ENCODE assay signal across 7 cellular contexts in genomic region chr6:39228992-39229767, GRCh38. TPM values are rescaled to one million over a fixed set of nuclear protein-coding genes. Genes with fewer than 3 reads are reported as not detected.
DNase-seq lines count a peak whose midpoint lies in the region; ATAC-seq and TF ChIP-seq lines count a peak whose summit lies in the region.

A gene with protein sequence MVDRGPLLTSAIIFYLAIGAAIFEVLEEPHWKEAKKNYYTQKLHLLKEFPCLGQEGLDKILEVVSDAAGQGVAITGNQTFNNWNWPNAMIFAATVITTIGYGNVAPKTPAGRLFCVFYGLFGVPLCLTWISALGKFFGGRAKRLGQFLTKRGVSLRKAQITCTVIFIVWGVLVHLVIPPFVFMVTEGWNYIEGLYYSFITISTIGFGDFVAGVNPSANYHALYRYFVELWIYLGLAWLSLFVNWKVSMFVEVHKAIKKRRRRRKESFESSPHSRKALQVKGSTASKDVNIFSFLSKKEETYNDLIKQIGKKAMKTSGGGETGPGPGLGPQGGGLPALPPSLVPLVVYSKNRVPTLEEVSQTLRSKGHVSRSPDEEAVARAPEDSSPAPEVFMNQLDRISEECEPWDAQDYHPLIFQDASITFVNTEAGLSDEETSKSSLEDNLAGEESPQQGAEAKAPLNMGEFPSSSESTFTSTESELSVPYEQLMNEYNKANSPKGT (minus strand): TSS chr6:39229475. CDS start chr6:39229111, 364 bp downstream.

- H3K27ac Mint-ChIP-seq in nephron = peak within 1 kb of the TSS in 2 of 3 experiments; percentile 25 to 89

- no peaks in the 10 kb centered on the region for H3K36me3 Mint-ChIP-seq in nephron (ENCODE audit: low read depth)

- ATAC-seq in GM18517 (IDR thresholded peaks at IDR 0.05; ENCODE audit: unreplicated experiment) (peak; percentile 65), HG03175 (IDR thresholded peaks at IDR 0.05; ENCODE audit: unreplicated experiment) (peak; percentile 85)
- peak; percentile 92 for ATAC-seq in stimulated activated naive CD8-positive, alpha-beta T cell treated with anti-CD3 and anti-CD28 coated beads, Interleukin-15, Interleukin-2, amounts not matched to agents 100 U/mL and 50 U/mL, for 24 hours

- H4K20me1 ChIP-seq in fibroblast of lung (ENCODE audit: control insufficient read depth, extremely low read depth, insufficient read depth, low read length) = no peaks in the 10 kb centered on the region

- no peak within 1 kb of the TSS for H2AFZ ChIP-seq in fibroblast of lung (ENCODE audit: low read length)

- H3K4me2 ChIP-seq in fibroblast of lung (ENCODE audit: extremely low read depth, insufficient read depth, low read length) = peak within 1 kb of the TSS; percentile 15

- H3K27ac ChIP-seq in fibroblast of lung (ENCODE audit: insufficient read depth, low read length) = no peak within 1 kb of the TSS

- no peaks in the 10 kb centered on the region for H3K36me3 ChIP-seq in fibroblast of lung (ENCODE audit: control insufficient read depth, insufficient read depth, low read length)

- no peaks in the 10 kb centered on the region for H3K9me3 Mint-ChIP-seq in nephron

- H3K4me3 Mint-ChIP-seq in nephron = peak within 1 kb of the TSS; percentile 77 to 87 (median 79)

- peak within 1 kb of the TSS in 2 of 4 experiments; percentile 34 to 46 for H3K4me3 ChIP-seq in fibroblast of lung (replicated peaks in 1 of 4; ENCODE audit: control extremely low read depth in 1 of 4, insufficient read depth in 1 of 4, low read depth in 3 of 4, low read length in 4 of 4)

- H3K27me3 ChIP-seq in fibroblast of lung (ENCODE audit: control insufficient read depth, insufficient read depth, low read length) = peaks cover 22% of the 10 kb centered on the region

- TF ChIP-seq CTCF in fibroblast of lung (conservative IDR thresholded peaks at IDR 0.05 in 1 of 2, IDR thresholded peaks at IDR 0.05 in 1 of 2; ENCODE audit: low read depth in 1 of 2, low read length in 2 of 2) (peak; percentile 18 to 42), nephron (IDR thresholded peaks at IDR 0.05; ENCODE audit: unreplicated experiment in 3 of 3) (peak; percentile 69 to 81 (median 78))

- no peaks in the 10 kb centered on the region for H3K79me2 ChIP-seq in fibroblast of lung (ENCODE audit: control insufficient read depth, insufficient read depth, low read length)

- H3K9me3 ChIP-seq in fibroblast of lung (ENCODE audit: control insufficient read depth, insufficient read depth, low read depth, low read length) = no peaks in the 10 kb centered on the region

- no peaks in the 10 kb centered on the region for H3K4me1 ChIP-seq in fibroblast of lung (ENCODE audit: control insufficient read depth, extremely low read depth, insufficient read depth, low read length)

- peaks cover 44% of the 10 kb centered on the region for H3K4me1 Mint-ChIP-seq in nephron

- DNase-seq in NCI-H82 treated with DMSO at 0.1 percent for 48 hours (lab: John Stamatoyannopoulos, UW; ENCODE audit: unreplicated experiment) (peak; percentile 59), activated T-cell treated with anti-CD3 and anti-CD28 coated beads for 4 hours (peak; percentile 74), fibroblast of lung (ENCODE audit: low read depth in 2 of 2) (peak; percentile 20 to 48)
- peak; percentile 90 for DNase-seq in stimulated activated naive CD8-positive, alpha-beta T cell treated with anti-CD3 and anti-CD28 coated beads, Interleukin-15, Interleukin-2, amounts not matched to agents 100 U/mL and 50 U/mL, for 24 hours

- peaks cover 39% of the 10 kb centered on the region for H3K27me3 Mint-ChIP-seq in nephron (ENCODE audit: low read depth)

- no peak within 1 kb of the TSS for H3K9ac ChIP-seq in fibroblast of lung (ENCODE audit: insufficient read depth, low read length)

RNA-seq across cellular contexts. Expression of the gene that starts here (rescaled TPM):
- under 0.01 and 0.26 TPM in 2 replicates for total RNA-seq in fibroblast of lung
- polyA plus RNA-seq in fibroblast of lung = 0.01 and 0.02 TPM in 2 replicates
- 0.05 TPM in 1 of 2 replicates, not detected in the other for polyA plus RNA-seq in fibroblast of lung (2012)
- not detected in 2 replicates for polyA minus RNA-seq in fibroblast of lung (ENCODE audit: low replicate concordance)

Comparison
In these comparisons a context has a peak if more than half of its experiments do, and no peak if none do; other contexts are left out.
1. Peak in DNase-seq and H3K4me2 ChIP-seq in fibroblast of lung; RNA of the gene not detected or under 1 TPM.
2. DNase-seq: peak in every context shown above with its lines; median percentile 90 in stimulated activated naive CD8-positive, alpha-beta T cell treated with anti-CD3 and anti-CD28 coated beads, Interleukin-15, Interleukin-2, amounts not matched to agents 100 U/mL and 50 U/mL, for 24 hours; 74 in activated T-cell treated with anti-CD3 and anti-CD28 coated beads for 4 hours; 59 in NCI-H82 treated with DMSO at 0.1 percent for 48 hours; 34 in fibroblast of lung.